ENCODE assay signal across 8 cellular contexts in genomic region chr6:157323924-157324276, GRCh38. TPM values are rescaled to one million over a fixed set of nuclear protein-coding genes. Genes with fewer than 3 reads are reported as not detected.
DNase-seq lines count a peak whose midpoint lies in the region; ATAC-seq and TF ChIP-seq lines count a peak whose summit lies in the region.

No MANE protein-coding gene starts in this region.

- DNase-seq in A673 (ENCODE audit: low spot score) (peak; percentile 58), GM19238 (ENCODE audit: insufficient read length, low spot score) (peak; percentile 10), esophagus muscularis mucosa (ENCODE audit: extremely low spot score) (peak; percentile 94), myocyte (ENCODE audit: low read depth) (peak; percentile 86), NCI-H69 (lab: John Stamatoyannopoulos, UW) (no peak)
- DNase-seq in activated CD8-positive, alpha-beta T cell treated with anti-CD3 and anti-CD28 coated beads, Interleukin-2, amount 10 ng/mL, durations not matched to agents 7 days and 5 days, result peak; percentile 53

- H3K9me3 Mint-ChIP-seq in activated CD8-positive, alpha-beta T cell treated with anti-CD3 and anti-CD28 coated beads, Interleukin-2, amount 10 ng/mL, durations not matched to agents 7 days and 5 days (ENCODE audit: insufficient read depth), result no peaks in the 10 kb centered on the region

- H3K9me3 ChIP-seq in A673 (ENCODE audit: low read depth, low read length, poor library complexity, severe bottlenecking) (no peaks in the 10 kb centered on the region), esophagus muscularis mucosa (no peaks in the 10 kb centered on the region)

- WGBS in esophagus muscularis mucosa, result 0% methylated on average over 7 of the region's 21 CpGs

- H3K36me3 Mint-ChIP-seq in activated CD8-positive, alpha-beta T cell treated with anti-CD3 and anti-CD28 coated beads, Interleukin-2, amount 10 ng/mL, durations not matched to agents 7 days and 5 days (ENCODE audit: low read depth), result peaks cover 8% of the 10 kb centered on the region

- POLR2A ChIA-PET in A673 (lab: Charles Lee; ENCODE audit: low non-redundant PET), result no interaction called here
- POLR2A ChIA-PET in activated CD8-positive, alpha-beta T cell treated with anti-CD3 and anti-CD28 coated beads, Interleukin-2, amount 10 ng/mL, durations not matched to agents 7 days and 5 days (lab: Charles Lee), result interaction anchor here (0.9 to 1.6 kb wide), 7 partner anchors 8 to 304 kb away, joined by 3 to 4 read pairs (median 3); no protein-coding TSS in a partner anchor

- intact Hi-C loops in A673 (cut with micrococcal nuclease; ENCODE audit: unreplicated experiment), result loop anchor here (2.0 kb wide), 1 partner anchor 57 kb away; the partner anchor contains the start of gene ZDHHC14
- intact Hi-C loops in esophagus muscularis mucosa (cut with DNase I), result loop anchor here (2.0 to 5.0 kb wide), 2 partner anchors 57 to 343 kb away; partner anchors contain the start of gene ZDHHC14

- no peak for TF ChIP-seq EP300 in esophagus muscularis mucosa (IDR thresholded peaks at IDR 0.05)

- peaks cover 23% of the 10 kb centered on the region for H3K27me3 Mint-ChIP-seq in activated CD8-positive, alpha-beta T cell treated with anti-CD3 and anti-CD28 coated beads, Interleukin-2, amount 10 ng/mL, durations not matched to agents 7 days and 5 days (ENCODE audit: low read depth)

- H3K4me1 ChIP-seq in A673 (ENCODE audit: insufficient read depth, low read length, poor library complexity, severe bottlenecking) (peaks cover 9% of the 10 kb centered on the region), esophagus muscularis mucosa (peaks cover 19 to 30% (median 22%) of the 10 kb centered on the region in 4 donors)

- peaks cover 36% of the 10 kb centered on the region for H3K4me1 Mint-ChIP-seq in activated CD8-positive, alpha-beta T cell treated with anti-CD3 and anti-CD28 coated beads, Interleukin-2, amount 10 ng/mL, durations not matched to agents 7 days and 5 days (ENCODE audit: low read depth)

- H3K4me3 ChIP-seq in A673 (ENCODE audit: low read depth, low read length, poor library complexity, severe bottlenecking), result peak overlapping the region; percentile 73
- peak overlapping the region; percentile 62 to 95 (median 84) for H3K4me3 ChIP-seq in esophagus muscularis mucosa

- H3K27me3 ChIP-seq in A673 (replicated peaks; ENCODE audit: insufficient read depth, low read depth, low read length, poor library complexity), result no peaks in the 10 kb centered on the region
- no peaks in the 10 kb centered on the region for H3K27me3 ChIP-seq in esophagus muscularis mucosa

- H3K27ac ChIP-seq in A673 (ENCODE audit: low read depth, low read length, poor library complexity, severe bottlenecking), result peak overlapping the region; percentile 79
- peak overlapping the region; percentile 91 to 96 (median 93) for H3K27ac ChIP-seq in esophagus muscularis mucosa (replicated peaks in 1 of 4)
- peak overlapping the region; percentile 93 for H3K27ac ChIP-seq in temporal lobe (ENCODE audit: low read depth, low read length)

- H3K4me3 Mint-ChIP-seq in activated CD8-positive, alpha-beta T cell treated with anti-CD3 and anti-CD28 coated beads, Interleukin-2, amount 10 ng/mL, durations not matched to agents 7 days and 5 days, result peak overlapping the region; percentile 98

- peak overlapping the region; percentile 94 for H3K27ac Mint-ChIP-seq in activated CD8-positive, alpha-beta T cell treated with anti-CD3 and anti-CD28 coated beads, Interleukin-2, amount 10 ng/mL, durations not matched to agents 7 days and 5 days

- TSS peak; percentile 93 for BruUV-seq in A673 (replicated peaks; lab: Mats Ljungman, UMichigan)

- TF ChIP-seq POLR2A in esophagus muscularis mucosa (IDR thresholded peaks at IDR 0.05; ENCODE audit: low read depth), result no peak

- no peaks in the 10 kb centered on the region for H3K36me3 ChIP-seq in A673 (ENCODE audit: insufficient read depth, low read length, poor library complexity, severe bottlenecking)
- H3K36me3 ChIP-seq in esophagus muscularis mucosa, result peaks cover under 1 to 14% (median 2%) of the 10 kb centered on the region in 4 donors

- TF ChIP-seq CTCF in A673 (conservative IDR thresholded peaks at IDR 0.05; ENCODE audit: low read depth, low read length), result no peak; the same call in 1 of the 2 replicates
- TF ChIP-seq CTCF in esophagus muscularis mucosa (IDR thresholded peaks at IDR 0.05), result peak in 2 of 3 experiments; percentile 22 to 29

- CTCF ChIA-PET in A673 (lab: Charles Lee), result no interaction called here
- CTCF ChIA-PET in activated CD8-positive, alpha-beta T cell treated with anti-CD3 and anti-CD28 coated beads, Interleukin-2, amount 10 ng/mL, durations not matched to agents 7 days and 5 days (lab: Charles Lee), result interaction anchor here (1.0 to 6.5 kb wide), 13 partner anchors 8 to 748 kb away, joined by 3 to 68 read pairs (median 6); partner anchors contain the start of gene ZDHHC14

- peak; percentile 35 for ATAC-seq in HG03571 (IDR thresholded peaks at IDR 0.05; ENCODE audit: unreplicated experiment)
- ATAC-seq in activated CD8-positive, alpha-beta T cell treated with anti-CD3 and anti-CD28 coated beads, Interleukin-2, amount 10 ng/mL, durations not matched to agents 7 days and 5 days, result peak; percentile 24

RNA-seq across cellular contexts. Expression of gene TMEM242, which starts 0.6 kb away (rescaled TPM):
- total RNA-seq in A673 (2021) (13.2 and 13.5 TPM in 2 replicates), esophagus muscularis mucosa (10 to 100 TPM in 1 of 4 donors, 1 to 10 TPM in 3; 6.1 to 10.1 (median 8.0) TPM), myocyte (5.4 and 7.8 TPM in 2 replicates), temporal lobe (11.6 TPM)
- 1 to 10 TPM; 9.1 to 9.5 TPM for total RNA-seq in activated CD8-positive, alpha-beta T cell treated with anti-CD3 and anti-CD28 coated beads, Interleukin-2, amount 10 ng/mL, durations not matched to agents 7 days and 5 days
- 5.6 TPM for polyA plus RNA-seq in myocyte (2012)

RNA-seq across cellular contexts. Expression of gene ZDHHC14, which starts 57.1 kb away (rescaled TPM):
- total RNA-seq in A673 (2021) (3.1 and 3.2 TPM in 2 replicates), esophagus muscularis mucosa (10 to 100 TPM in 2 of 4 donors, 1 to 10 TPM in 2; 7.1 to 11.4 (median 9.8) TPM), myocyte (1.1 TPM in 2 replicates), temporal lobe (7.1 TPM)
- total RNA-seq in activated CD8-positive, alpha-beta T cell treated with anti-CD3 and anti-CD28 coated beads, Interleukin-2, amount 10 ng/mL, durations not matched to agents 7 days and 5 days, result 10 to 100 TPM; 10.7 to 12.1 TPM
- 2.0 TPM for polyA plus RNA-seq in myocyte (2012)
